Comparison of ENCODE assay signal across 8 cellular contexts in the genomic region with DNA sequence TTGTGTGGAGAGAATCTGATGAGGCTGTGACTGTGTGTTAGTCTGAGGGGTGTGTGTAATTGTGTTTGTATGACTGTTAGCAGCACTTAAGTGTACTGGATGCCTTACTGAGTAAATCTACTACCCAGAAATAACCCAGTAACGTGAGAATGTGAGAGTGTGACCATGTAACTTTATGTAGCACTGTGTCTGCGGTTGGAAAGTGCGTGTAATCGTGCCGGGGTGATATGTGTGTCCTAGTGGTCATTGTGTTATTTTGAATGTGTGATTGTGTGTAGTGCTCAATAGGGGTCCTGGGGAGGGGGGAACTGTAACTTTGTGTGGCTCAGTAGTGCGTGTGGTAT. TPM values are rescaled to one million over a fixed set of nuclear protein-coding genes. Genes with fewer than 3 reads are reported as not detected.
DNase-seq lines count a peak whose midpoint lies in the region; ATAC-seq and TF ChIP-seq lines count a peak whose summit lies in the region.

No MANE protein-coding gene starts in this region.

- H3K4me3 ChIP-seq in AG10803 (ENCODE audit: low read length) (peak overlapping the region; percentile 98), HUES6 (ENCODE audit: low read depth, low read length) (peak overlapping the region; percentile 93), body of pancreas (peak overlapping the region; percentile 53 to 95), lower leg skin (ENCODE audit: low read depth, poor library complexity, severe bottlenecking) (peak overlapping the region; percentile 64), thoracic aorta (peak overlapping the region; percentile 89)

- 12% methylated on average over 3 to 6 of the region's 6 CpGs for WGBS in body of pancreas, 2 donors
- WGBS in lower leg skin, 2 donors, result 14 to 18% methylated on average over 6 of the region's 6 CpGs

- intact Hi-C loops in body of pancreas (cut with DNase I) (no loop called here), lower leg skin (cut with DNase I; ENCODE audit: low total_unique reads) (no loop called here)

- H3K36me3 ChIP-seq in HUES6 (ENCODE audit: control insufficient read depth, insufficient read depth, low read length) (0 out of 2 replicates have a peak, but pooled peaks cover 2% of the 10 kb centered on the region), body of pancreas (replicated peaks in 1 of 2; ENCODE audit: insufficient read depth in 1 of 2, low read depth in 2 of 2) (no peaks in the 10 kb centered on the region), thoracic aorta (no peaks in the 10 kb centered on the region)

- DNase-seq in AG10803 (ENCODE audit: low read depth) (peak; percentile 35), body of pancreas (no peak), lower leg skin (ENCODE audit: low spot score in 2 of 2) (no peak), thoracic aorta (ENCODE audit: low spot score) (no peak)
- DNase-seq in central memory CD4-positive, alpha-beta T cell, result no peak

- H3K9me3 ChIP-seq in HUES6 (ENCODE audit: control insufficient read depth, insufficient read depth, low read depth, low read length), result no peaks in the 10 kb centered on the region
- no peaks in the 10 kb centered on the region for H3K9me3 ChIP-seq in body of pancreas
- H3K9me3 ChIP-seq in thoracic aorta, result peaks cover under 1% of the 10 kb centered on the region

- no peak for ATAC-seq in body of pancreas
- ATAC-seq in thoracic aorta (ENCODE audit: insufficient number of reproducible peaks, low FRiP score, low read depth), result no peak
- ATAC-seq in GM19035 (IDR thresholded peaks at IDR 0.05; ENCODE audit: unreplicated experiment), result no peak
- ATAC-seq in GM21367 (IDR thresholded peaks at IDR 0.05; ENCODE audit: unreplicated experiment), result no peak

- 0 out of 2 replicates have a peak overlapping the region, but pooled peaks have one; percentile 89 for H3K27ac ChIP-seq in HUES6 (ENCODE audit: low read depth, low read length)
- peak overlapping the region; percentile 72 to 97 (median 92) for H3K27ac ChIP-seq in body of pancreas
- H3K27ac ChIP-seq in thoracic aorta, result peak overlapping the region; percentile 79 to 95

- peak overlapping the region; percentile 89 for H3K9ac ChIP-seq in HUES6 (ENCODE audit: low read length)

- H3K4me1 ChIP-seq in HUES6 (ENCODE audit: control insufficient read depth, insufficient read depth, low read length) (peaks cover 5% of the 10 kb centered on the region; the same call in 1 of the 2 replicates), body of pancreas (peaks cover 11% of the 10 kb centered on the region), thoracic aorta (ENCODE audit: control insufficient read depth in 1 of 2, low read depth in 2 of 2) (peaks cover 0 to 6% of the 10 kb centered on the region in 2 donors)

- TF ChIP-seq CTCF in AG10803 (conservative IDR thresholded peaks at IDR 0.05; ENCODE audit: low read length) (no peak), body of pancreas (IDR thresholded peaks at IDR 0.05) (no peak), lower leg skin (IDR thresholded peaks at IDR 0.05) (no peak), thoracic aorta (IDR thresholded peaks at IDR 0.05) (no peak)

- H3K27me3 ChIP-seq in HUES6 (ENCODE audit: control insufficient read depth, insufficient read depth, low read length), result no peaks in the 10 kb centered on the region
- no peaks in the 10 kb centered on the region for H3K27me3 ChIP-seq in body of pancreas
- no peaks in the 10 kb centered on the region for H3K27me3 ChIP-seq in thoracic aorta (replicated peaks; ENCODE audit: insufficient read depth)

- no peak for TF ChIP-seq POLR2A in body of pancreas (IDR thresholded peaks at IDR 0.05)
- TF ChIP-seq POLR2A in lower leg skin (IDR thresholded peaks at IDR 0.05), result no peak

RNA-seq across cellular contexts. Expression of gene ZNF383, which starts 0.6 kb away (rescaled TPM):
- total RNA-seq in body of pancreas (1 to 10 TPM; 3.6 to 6.3 TPM), lower leg skin (1 to 10 TPM; 4.1 to 6.9 (median 5.2) TPM), thoracic aorta (10 to 100 TPM in 1 of 2 donors, 1 to 10 TPM in 1; 5.3 to 10.0 TPM)

RNA-seq across cellular contexts. Expression of gene ZNF585B, which starts 8.2 kb away (rescaled TPM):
- total RNA-seq in body of pancreas (10 to 100 TPM in 1 of 2 donors, 1 to 10 TPM in 1; 4.0 to 10.6 TPM), lower leg skin (10 to 100 TPM in 2 of 4 donors, 1 to 10 TPM in 2; 5.3 to 14.6 (median 10.7) TPM), thoracic aorta (10 to 100 TPM; 18.4 to 20.4 TPM)

RNA-seq across cellular contexts. Expression of gene ZNF585A, which starts 46.1 kb away (rescaled TPM):
- total RNA-seq in body of pancreas, result 1 to 10 TPM in 1 of 2 donors, under 1 TPM in 1; 0.99 to 9.9 TPM
- 10 to 100 TPM in 2 of 4 donors, 1 to 10 TPM in 2; 3.2 to 14.1 (median 11.1) TPM for total RNA-seq in lower leg skin
- 10 to 100 TPM in 1 of 2 donors, 1 to 10 TPM in 1; 5.1 to 10.6 TPM for total RNA-seq in thoracic aorta
